25 cellular contexts compared by ENCODE assay signal in genomic region chr2:65539633-65540032, GRCh38.
DNase-seq lines count a peak whose midpoint lies in the region; ATAC-seq and TF ChIP-seq lines count a peak whose summit lies in the region.
"Had no signal": no experiment of that assay in that cellular context is flagged by ENCODE, and none has a peak within 500 bp of the region (broad histone marks: within the 10 kb centered on the region; RNA-seq: fewer than 3 reads in every experiment).

No MANE protein-coding gene starts in this region.

- H3K27ac Mint-ChIP-seq in activated T-cell treated with anti-CD3 and anti-CD28 coated beads, Interleukin-2, amount 50 U/mL, for 72 hours = no peak overlapping the region
- H3K27ac Mint-ChIP-seq: activated naive CD4-positive, alpha-beta T cell treated with anti-CD3 and anti-CD28 coated beads, Interleukin-2, amount 50 U/mL, for 24 hours; activated T-helper 1 cell treated with anti-CD3 and anti-CD28 coated beads, Interleukin-12 subunit alpha, Interleukin-12 subunit beta, Interleukin-2, Interleukin-4 antibody, amounts not matched to agents 30 ng/mL and 10 ng/mL and 1 ng/mL, durations not matched to agents 14 hours and 24 hours and 36 hours; GM23338; T-cell had no signal

- in situ Hi-C loops in G401 (cut with HindIII; ENCODE audit: low sequenced_read_pairs) = loop anchor here (25.0 kb wide), 1 partner anchor 102 kb away; the partner anchor contains the start of gene SPRED2

- H3K4me3 ChIP-seq in left ventricle myocardium inferior = no peak overlapping the region
- H3K4me3 ChIP-seq: ascending aorta, GM23338, hepatocyte, sigmoid colon, upper lobe of left lung had no signal

- H3K27ac ChIP-seq in left ventricle myocardium inferior (replicated peaks) = no peak overlapping the region
- H3K27ac ChIP-seq: 22Rv1, ascending aorta, hepatocyte, sigmoid colon, upper lobe of left lung had no signal

- peaks cover 13% of the 10 kb centered on the region for H3K27me3 Mint-ChIP-seq in activated T-cell treated with anti-CD3 and anti-CD28 coated beads, Interleukin-2, amount 50 U/mL, for 72 hours (ENCODE audit: low read depth)
- H3K27me3 Mint-ChIP-seq: T-cell had no signal

- peak; percentile 65 for DNase-seq in DMS 273 (lab: John Stamatoyannopoulos, UW; ENCODE audit: unreplicated experiment)
- DNase-seq in DMS 273 treated with DMSO at 0.1 percent for 48 hours (lab: John Stamatoyannopoulos, UW) = no peak
- DNase-seq in G401 (ENCODE audit: low spot score) = peak; percentile 21
- DNase-seq in NCI-H2171 treated with DMSO at 0.1 percent for 48 hours (lab: John Stamatoyannopoulos, UW) = peak; percentile 85
- peak; percentile 24 for DNase-seq in cerebellum (ENCODE audit: low spot score)
- DNase-seq in activated T-cell treated with anti-CD3 and anti-CD28 coated beads, Interleukin-2, amount 50 U/mL, for 72 hours = no peak
- DNase-seq in left ventricle myocardium inferior = no peak
- no peak for DNase-seq in C1 segment of cervical spinal cord (lab: John Stamatoyannopoulos, UW)
- DNase-seq: activated CD4-positive, alpha-beta T cell treated with anti-CD3 and anti-CD28 coated beads for 4 hours; cerebellar nuclear complex; foreskin melanocyte; NCI-H146; NCI-H526 treated with DMSO at 0.1 percent for 48 hours; SHP77; sigmoid colon; stimulated activated CD4-positive, alpha-beta T cell treated with anti-CD3 and anti-CD28 coated beads, Interleukin-15, amount 100 ng/mL, for 24 hours; stimulated activated CD8-positive, alpha-beta memory T cell treated with anti-CD3 and anti-CD28 coated beads, Interleukin-4, amount 100 ng/mL, for 48 hours; T-cell; upper lobe of left lung had no signal

- H3K9me3 ChIP-seq in left ventricle myocardium inferior (replicated peaks) = no peaks in the 10 kb centered on the region
- H3K9me3 ChIP-seq: ascending aorta, sigmoid colon, upper lobe of left lung had no signal

- intact Hi-C loops in left ventricle myocardium inferior (cut with micrococcal nuclease) = no loop called here

- no peaks in the 10 kb centered on the region for H3K4me1 Mint-ChIP-seq in activated T-cell treated with anti-CD3 and anti-CD28 coated beads, Interleukin-2, amount 50 U/mL, for 72 hours (ENCODE audit: low read depth)
- H3K4me1 Mint-ChIP-seq: activated naive CD4-positive, alpha-beta T cell treated with anti-CD3 and anti-CD28 coated beads, Interleukin-2, amount 50 U/mL, for 24 hours; GM23338; T-cell had no signal

- no peak for ATAC-seq in activated T-cell treated with anti-CD3 and anti-CD28 coated beads, Interleukin-2, amount 50 U/mL, for 72 hours (replicated peaks in 1 of 2)
- ATAC-seq: GM23338, T-cell had no signal

- peaks cover 16% of the 10 kb centered on the region for H3K27me3 ChIP-seq in left ventricle myocardium inferior (ENCODE audit: low read depth)
- H3K27me3 ChIP-seq: ascending aorta, hepatocyte, sigmoid colon, upper lobe of left lung had no signal

- no peaks in the 10 kb centered on the region for H3K36me3 ChIP-seq in left ventricle myocardium inferior
- H3K36me3 ChIP-seq: ascending aorta, sigmoid colon, upper lobe of left lung had no signal

- H3K4me3 Mint-ChIP-seq in activated T-cell treated with anti-CD3 and anti-CD28 coated beads, Interleukin-2, amount 50 U/mL, for 72 hours = no peak overlapping the region
- H3K4me3 Mint-ChIP-seq: activated naive CD4-positive, alpha-beta T cell treated with anti-CD3 and anti-CD28 coated beads, Interleukin-2, amount 50 U/mL, for 24 hours; activated T-helper 1 cell treated with anti-CD3 and anti-CD28 coated beads, Interleukin-12 subunit alpha, Interleukin-12 subunit beta, Interleukin-2, Interleukin-4 antibody, amounts not matched to agents 30 ng/mL and 10 ng/mL and 1 ng/mL, durations not matched to agents 14 hours and 24 hours and 36 hours; GM23338; T-cell had no signal

- no peaks in the 10 kb centered on the region for H3K36me3 Mint-ChIP-seq in activated T-cell treated with anti-CD3 and anti-CD28 coated beads, Interleukin-2, amount 50 U/mL, for 72 hours (ENCODE audit: insufficient read depth in 2 of 2)
- H3K36me3 Mint-ChIP-seq: activated naive CD4-positive, alpha-beta T cell treated with anti-CD3 and anti-CD28 coated beads, Interleukin-2, amount 50 U/mL, for 24 hours; T-cell had no signal

- TF ChIP-seq CTCF in left ventricle myocardium inferior (IDR thresholded peaks at IDR 0.05; ENCODE audit: borderline replicate concordance) = no peak

- H3K4me1 ChIP-seq in left ventricle myocardium inferior = no peaks in the 10 kb centered on the region
- H3K4me1 ChIP-seq: ascending aorta, sigmoid colon, upper lobe of left lung had no signal

- H3K9me3 Mint-ChIP-seq in activated T-cell treated with anti-CD3 and anti-CD28 coated beads, Interleukin-2, amount 50 U/mL, for 72 hours = no peaks in the 10 kb centered on the region
- H3K9me3 Mint-ChIP-seq: activated naive CD4-positive, alpha-beta T cell treated with anti-CD3 and anti-CD28 coated beads, Interleukin-2, amount 50 U/mL, for 24 hours; activated T-helper 1 cell treated with anti-CD3 and anti-CD28 coated beads, Interleukin-12 subunit alpha, Interleukin-12 subunit beta, Interleukin-2, Interleukin-4 antibody, amounts not matched to agents 30 ng/mL and 10 ng/mL and 1 ng/mL, durations not matched to agents 14 hours and 24 hours and 36 hours; GM23338; T-cell had no signal

Comparison
In these comparisons a context has a peak if more than half of its experiments do, and no peak if none do; other contexts are left out.
1. DNase-seq: peak in DMS 273 (single experiment), G401 (single experiment), NCI-H2171 treated with DMSO at 0.1 percent for 48 hours (single experiment) and cerebellum (single experiment); none in DMS 273 treated with DMSO at 0.1 percent for 48 hours (single experiment), activated T-cell treated with anti-CD3 and anti-CD28 coated beads, Interleukin-2, amount 50 U/mL, for 72 hours (0 of 2), left ventricle myocardium inferior (single experiment) and C1 segment of cervical spinal cord (0 of 14).